Comparison of ENCODE assay signal across 8 cellular contexts in the genomic region with DNA sequence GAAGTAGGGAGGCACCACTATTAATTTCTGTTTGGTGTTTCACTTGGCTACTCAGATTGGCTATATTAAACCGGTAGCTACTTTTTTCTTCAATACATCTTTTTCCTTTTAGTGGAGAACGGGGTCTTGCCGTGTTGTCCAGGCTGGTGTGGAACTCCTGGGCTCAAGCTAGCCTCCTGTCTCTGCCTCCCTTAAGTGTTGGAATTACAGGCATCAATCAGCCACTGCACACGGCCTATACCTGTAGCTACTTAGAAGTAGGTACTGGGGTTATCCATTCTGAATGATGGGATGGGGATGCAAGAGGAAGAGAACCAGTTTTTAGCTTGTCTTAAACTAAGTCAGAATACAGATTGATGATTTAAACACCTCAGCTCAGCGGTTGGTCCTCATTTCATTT. TPM values are rescaled to one million over a fixed set of nuclear protein-coding genes. Genes with fewer than 3 reads are reported as not detected.
DNase-seq lines count a peak whose midpoint lies in the region; ATAC-seq lines count a peak whose summit lies in the region.

No MANE protein-coding gene starts in this region.

- no peak for ATAC-seq in activated CD8-positive, alpha-beta T cell treated with anti-CD3 and anti-CD28 coated beads, Interleukin-2, amount 10 ng/mL, durations not matched to agents 7 days and 5 days
- no peak for ATAC-seq in GM18867 (IDR thresholded peaks at IDR 0.05; ENCODE audit: unreplicated experiment)

- H3K27me3 Mint-ChIP-seq in T-helper 1 cell treated with Interleukin-12 subunit alpha and Interleukin-12 subunit beta and Interleukin-4 antibody, amounts not matched to agents 30 μg/mL and 1 μg/mL, for 36 hours (ENCODE audit: low read depth) = no peaks in the 10 kb centered on the region
- H3K27me3 Mint-ChIP-seq in activated CD8-positive, alpha-beta T cell treated with anti-CD3 and anti-CD28 coated beads, Interleukin-2, amount 10 ng/mL, durations not matched to agents 7 days and 5 days (ENCODE audit: low read depth) = no peaks in the 10 kb centered on the region

- H3K27ac ChIP-seq in iPS-20b (ENCODE audit: low read length) (peak overlapping the region; percentile 93), stomach smooth muscle (ENCODE audit: low read length) (no peak overlapping the region)

- H3K36me3 Mint-ChIP-seq in T-helper 1 cell treated with Interleukin-12 subunit alpha and Interleukin-12 subunit beta and Interleukin-4 antibody, amounts not matched to agents 30 μg/mL and 1 μg/mL, for 36 hours (ENCODE audit: low read depth) = peaks cover 20% of the 10 kb centered on the region
- H3K36me3 Mint-ChIP-seq in activated CD8-positive, alpha-beta T cell treated with anti-CD3 and anti-CD28 coated beads, Interleukin-2, amount 10 ng/mL, durations not matched to agents 7 days and 5 days (ENCODE audit: low read depth) = peaks cover 38% of the 10 kb centered on the region

- H3K27ac Mint-ChIP-seq in T-helper 1 cell treated with Interleukin-12 subunit alpha and Interleukin-12 subunit beta and Interleukin-4 antibody, amounts not matched to agents 30 μg/mL and 1 μg/mL, for 36 hours = peak overlapping the region; percentile 92
- peak overlapping the region; percentile 91 for H3K27ac Mint-ChIP-seq in activated CD8-positive, alpha-beta T cell treated with anti-CD3 and anti-CD28 coated beads, Interleukin-2, amount 10 ng/mL, durations not matched to agents 7 days and 5 days

- H3K36me3 ChIP-seq in iPS-20b (ENCODE audit: insufficient read depth, low read depth, low read length) (peaks cover 45% of the 10 kb centered on the region), stomach smooth muscle (ENCODE audit: control insufficient read depth in 2 of 2, insufficient read depth in 2 of 2, low read length in 2 of 2) (no peaks in the 10 kb centered on the region)

- H3K4me3 ChIP-seq in iPS-20b (ENCODE audit: low read length) (peak overlapping the region; percentile 98), stomach smooth muscle (ENCODE audit: low read length in 2 of 2) (peak overlapping the region; percentile 74 to 87)

- peaks cover 11% of the 10 kb centered on the region for H3K4me1 ChIP-seq in iPS-20b (ENCODE audit: insufficient read depth, low read length)
- peaks cover 16% of the 10 kb centered on the region for H3K4me1 ChIP-seq in stomach smooth muscle (ENCODE audit: control insufficient read depth, insufficient read depth, low read length)

- CTCF ChIA-PET in activated CD8-positive, alpha-beta T cell treated with anti-CD3 and anti-CD28 coated beads, Interleukin-2, amount 10 ng/mL, durations not matched to agents 7 days and 5 days (lab: Charles Lee) = interaction anchor here (0.6 to 5.2 kb wide), 17 partner anchors 9 to 221 kb away, joined by 3 to 70 read pairs (median 4); partner anchors contain the start of genes PAIP2 and STING1

- peaks cover 39% of the 10 kb centered on the region for H3K4me1 Mint-ChIP-seq in T-helper 1 cell treated with Interleukin-12 subunit alpha and Interleukin-12 subunit beta and Interleukin-4 antibody, amounts not matched to agents 30 μg/mL and 1 μg/mL, for 36 hours (ENCODE audit: low read depth)
- peaks cover 51% of the 10 kb centered on the region for H3K4me1 Mint-ChIP-seq in activated CD8-positive, alpha-beta T cell treated with anti-CD3 and anti-CD28 coated beads, Interleukin-2, amount 10 ng/mL, durations not matched to agents 7 days and 5 days (ENCODE audit: low read depth)

- H3K4me3 Mint-ChIP-seq in T-helper 1 cell treated with Interleukin-12 subunit alpha and Interleukin-12 subunit beta and Interleukin-4 antibody, amounts not matched to agents 30 μg/mL and 1 μg/mL, for 36 hours = peak overlapping the region; percentile 98
- H3K4me3 Mint-ChIP-seq in activated CD8-positive, alpha-beta T cell treated with anti-CD3 and anti-CD28 coated beads, Interleukin-2, amount 10 ng/mL, durations not matched to agents 7 days and 5 days = peak overlapping the region; percentile 91

- no peak for DNase-seq in T-helper 1 cell
- DNase-seq in activated CD8-positive, alpha-beta T cell treated with anti-CD3 and anti-CD28 coated beads, Interleukin-2, amount 10 ng/mL, durations not matched to agents 7 days and 5 days = no peak
- DNase-seq in DMS53 (lab: John Stamatoyannopoulos, UW) = no peak
- no peak for DNase-seq in stimulated activated CD4-positive, alpha-beta T cell treated with anti-CD3 and anti-CD28 coated beads, Interleukin-2, amount 100 ng/mL, for 24 hours

- H3K9ac ChIP-seq in iPS-20b (ENCODE audit: low read depth, low read length) (peak overlapping the region; percentile 96; the same call in 1 of the 2 replicates), stomach smooth muscle (ENCODE audit: low read length in 2 of 2) (peak overlapping the region; percentile 92 to 95)

- H3K27me3 ChIP-seq in iPS-20b (ENCODE audit: insufficient read depth, low read length) = no peaks in the 10 kb centered on the region
- H3K27me3 ChIP-seq in stomach smooth muscle (ENCODE audit: control insufficient read depth in 1 of 2, insufficient read depth in 2 of 2, low read length in 2 of 2) = no peaks in the 10 kb centered on the region

- H3K9me3 Mint-ChIP-seq in T-helper 1 cell treated with Interleukin-12 subunit alpha and Interleukin-12 subunit beta and Interleukin-4 antibody, amounts not matched to agents 30 μg/mL and 1 μg/mL, for 36 hours = no peaks in the 10 kb centered on the region
- no peaks in the 10 kb centered on the region for H3K9me3 Mint-ChIP-seq in activated CD8-positive, alpha-beta T cell treated with anti-CD3 and anti-CD28 coated beads, Interleukin-2, amount 10 ng/mL, durations not matched to agents 7 days and 5 days (ENCODE audit: insufficient read depth)

- POLR2A ChIA-PET in activated CD8-positive, alpha-beta T cell treated with anti-CD3 and anti-CD28 coated beads, Interleukin-2, amount 10 ng/mL, durations not matched to agents 7 days and 5 days (lab: Charles Lee) = interaction anchor here (1.2 to 4.1 kb wide), 5 partner anchors 11 to 81 kb away, joined by 3 to 26 read pairs (median 7); partner anchors contain the start of gene STING1

- H3K9me3 ChIP-seq in iPS-20b (ENCODE audit: insufficient read depth, low read depth, low read length) (no peaks in the 10 kb centered on the region), stomach smooth muscle (ENCODE audit: control insufficient read depth in 2 of 2, low read length in 2 of 2) (no peaks in the 10 kb centered on the region)

RNA-seq across cellular contexts. Expression of gene UBE2D2, which starts 1.7 kb away (rescaled TPM):
- 100 to 1,000 TPM; 227 to 232 TPM for total RNA-seq in activated CD8-positive, alpha-beta T cell treated with anti-CD3 and anti-CD28 coated beads, Interleukin-2, amount 10 ng/mL, durations not matched to agents 7 days and 5 days
